18 cellular contexts compared by ENCODE assay signal in genomic region chr2:216882876-216883275, GRCh38. TPM values are rescaled to one million over a fixed set of nuclear protein-coding genes. Genes with fewer than 3 reads are reported as not detected.
DNase-seq lines count a peak whose midpoint lies in the region; ATAC-seq and TF ChIP-seq lines count a peak whose summit lies in the region.
"Had no signal": no experiment of that assay in that cellular context is flagged by ENCODE, and none has a peak within 500 bp of the region (broad histone marks: within the 10 kb centered on the region; RNA-seq: fewer than 3 reads in every experiment).

No MANE protein-coding gene starts in this region.

- H3K4me3 ChIP-seq in gastrocnemius medialis: no peak overlapping the region
- H3K4me3 ChIP-seq: HAP-1 had no signal

- peaks cover 88 to 96% of the 10 kb centered on the region in 2 donors for H3K4me1 ChIP-seq in gastrocnemius medialis
- H3K4me1 ChIP-seq: HAP-1 had no signal

- intact Hi-C loops in gastrocnemius medialis (cut with DNase I; ENCODE audit: low total_unique reads): loop anchor here (5.0 to 10.0 kb wide), 2 partner anchors 1019 to 1402 kb away; no protein-coding TSS in a partner anchor

- in situ Hi-C loops in gastrocnemius medialis (cut with MboI; ENCODE audit: low sequenced_read_pairs in 4 of 4): loop anchor here in 3 of 4 donors (10.0 to 25.0 kb wide), 3 partner anchors 68 to 196 kb away; partner anchors contain the start of gene IGFBP5 (in 2 of the 3)

- no peaks in the 10 kb centered on the region for H3K9me3 ChIP-seq in gastrocnemius medialis
- H3K9me3 ChIP-seq: HAP-1 had no signal

- peaks cover 7% of the 10 kb centered on the region for H3K9me3 Mint-ChIP-seq in activated CD4-positive, alpha-beta T cell treated with anti-CD3 and anti-CD28 coated beads, Interleukin-2, amount 10 ng/mL, durations not matched to agents 7 days and 5 days
- H3K9me3 Mint-ChIP-seq: CD8-positive, alpha-beta T cell had no signal

- peak overlapping the region; percentile 88 to 95 (median 90) for H3K27ac ChIP-seq in gastrocnemius medialis
- H3K27ac ChIP-seq: KMS-11 had no signal

- no peaks in the 10 kb centered on the region for H3K27me3 ChIP-seq in gastrocnemius medialis

- H3K36me3 ChIP-seq in gastrocnemius medialis: no peaks in the 10 kb centered on the region
- H3K36me3 ChIP-seq: HAP-1 had no signal

- peaks cover 39% of the 10 kb centered on the region for H3K4me1 Mint-ChIP-seq in activated CD4-positive, alpha-beta T cell treated with anti-CD3 and anti-CD28 coated beads, Interleukin-2, amount 10 ng/mL, durations not matched to agents 7 days and 5 days

- TF ChIP-seq POLR2A in erythroblast (IDR thresholded peaks at IDR 0.05; ENCODE audit: low read length): no peak
- TF ChIP-seq POLR2A in gastrocnemius medialis (IDR thresholded peaks at IDR 0.05): no peak

- H3K27ac Mint-ChIP-seq in activated CD4-positive, alpha-beta T cell treated with anti-CD3 and anti-CD28 coated beads, Interleukin-2, amount 10 ng/mL, durations not matched to agents 7 days and 5 days: peak overlapping the region; percentile 7
- H3K27ac Mint-ChIP-seq: CD8-positive, alpha-beta T cell had no signal

- no peak overlapping the region for H3K4me3 Mint-ChIP-seq in activated CD4-positive, alpha-beta T cell treated with anti-CD3 and anti-CD28 coated beads, Interleukin-2, amount 10 ng/mL, durations not matched to agents 7 days and 5 days
- H3K4me3 Mint-ChIP-seq: CD8-positive, alpha-beta T cell had no signal

- no peak for DNase-seq in activated CD4-positive, alpha-beta T cell treated with anti-CD3 and anti-CD28 coated beads, Interleukin-2, amount 10 ng/mL, durations not matched to agents 7 days and 5 days
- no peak for DNase-seq in activated CD4-positive, alpha-beta T cell treated with anti-CD3 and anti-CD28 coated beads, Interleukin-2, amount 50 U/mL, for 48 hours
- DNase-seq in OCI-M1 (lab: John Stamatoyannopoulos, UW): peak; percentile 94
- DNase-seq in erythroblast (lab: John Stamatoyannopoulos, UW): peak; percentile 73 to 91
- no peak for DNase-seq in gastrocnemius medialis
- DNase-seq in CD1c-positive myeloid dendritic cell (ENCODE audit: extremely low spot score): no peak
- DNase-seq: 8988T; CD8-positive, alpha-beta T cell; DND-41; NCI-H1048; NCI-H2081 treated with DMSO at 0.1 percent for 48 hours; NCI-H510A treated with DMSO at 0.1 percent for 48 hours; NCI-H82 had no signal

- H3K27me3 Mint-ChIP-seq in activated CD4-positive, alpha-beta T cell treated with anti-CD3 and anti-CD28 coated beads, Interleukin-2, amount 10 ng/mL, durations not matched to agents 7 days and 5 days: peaks cover 2% of the 10 kb centered on the region

- TF ChIP-seq CTCF in gastrocnemius medialis (IDR thresholded peaks at IDR 0.05 in 4 of 5, conservative IDR thresholded peaks at IDR 0.05 in 1 of 5): no peak

- CTCF ChIA-PET in activated CD4-positive, alpha-beta T cell treated with anti-CD3 and anti-CD28 coated beads, Interleukin-2, amount 10 ng/mL, durations not matched to agents 7 days and 5 days (lab: Charles Lee): interaction anchor here (1.2 kb wide), 1 partner anchor 24 kb away, joined by 3 read pairs; no protein-coding TSS in a partner anchor

- H3K36me3 Mint-ChIP-seq in activated CD4-positive, alpha-beta T cell treated with anti-CD3 and anti-CD28 coated beads, Interleukin-2, amount 10 ng/mL, durations not matched to agents 7 days and 5 days (ENCODE audit: low read depth): peaks cover 5% of the 10 kb centered on the region
- H3K36me3 Mint-ChIP-seq: CD8-positive, alpha-beta T cell had no signal

- POLR2A ChIA-PET in activated CD4-positive, alpha-beta T cell treated with anti-CD3 and anti-CD28 coated beads, Interleukin-2, amount 10 ng/mL, durations not matched to agents 7 days and 5 days (lab: Charles Lee): no interaction called here

- no peak for ATAC-seq in gastrocnemius medialis
- no peak for ATAC-seq in HG02588 (IDR thresholded peaks at IDR 0.05; ENCODE audit: unreplicated experiment)
- ATAC-seq in HG03469 (IDR thresholded peaks at IDR 0.05; ENCODE audit: unreplicated experiment): no peak
- ATAC-seq: CD8-positive, alpha-beta T cell had no signal

RNA-seq across cellular contexts. Expression of gene TNP1, which starts 23.0 kb away (rescaled TPM):
- not detected for total RNA-seq in activated CD4-positive, alpha-beta T cell treated with anti-CD3 and anti-CD28 coated beads, Interleukin-2, amount 10 ng/mL, durations not matched to agents 7 days and 5 days
- not detected for total RNA-seq in gastrocnemius medialis
- total RNA-seq: CD8-positive, alpha-beta T cell; M059J had no signal

Comparison
In these comparisons a context has a peak if more than half of its experiments do, and no peak if none do; other contexts are left out.
1. DNase-seq: peak in OCI-M1 (single experiment) and erythroblast (2 of 2); none in activated CD4-positive, alpha-beta T cell treated with anti-CD3 and anti-CD28 coated beads, Interleukin-2, amount 10 ng/mL, durations not matched to agents 7 days and 5 days (single experiment), activated CD4-positive, alpha-beta T cell treated with anti-CD3 and anti-CD28 coated beads, Interleukin-2, amount 50 U/mL, for 48 hours (0 of 2), gastrocnemius medialis (0 of 2) and CD1c-positive myeloid dendritic cell (single experiment).